22 cellular contexts compared by ENCODE assay signal in genomic region chr13:44902793-44903192, GRCh38.
DNase-seq lines count a peak whose midpoint lies in the region; ATAC-seq and TF ChIP-seq lines count a peak whose summit lies in the region.
"Had no signal": no experiment of that assay in that cellular context is flagged by ENCODE, and none has a peak within 500 bp of the region (broad histone marks: within the 10 kb centered on the region; RNA-seq: fewer than 3 reads in every experiment).

No MANE protein-coding gene starts in this region.

- no peaks in the 10 kb centered on the region for H3K36me3 Mint-ChIP-seq in natural killer cell treated with Interleukin-12 subunit alpha and Interleukin-12 subunit beta and Interleukin-15 and Interleukin-18, amount 100 ng/mL, for 72 hours
- H3K36me3 Mint-ChIP-seq in natural killer cell (no peaks in the 10 kb centered on the region), mesothelial cell of epicardium (no peaks in the 10 kb centered on the region), glutamatergic neuron (ENCODE audit: unreplicated experiment) (peaks cover 5% of the 10 kb centered on the region)
- H3K36me3 Mint-ChIP-seq: activated naive CD8-positive, alpha-beta T cell treated with anti-CD3 and anti-CD28 coated beads, Interleukin-2, amount 10 ng/mL, durations not matched to agents 7 days and 5 days; T-cell had no signal

- peak; percentile 38 for DNase-seq in natural killer cell treated with Interleukin-12 subunit alpha and Interleukin-12 subunit beta and Interleukin-15 and Interleukin-18, amount 100 ng/mL, for 72 hours (ENCODE audit: low spot score)
- no peak for DNase-seq in natural killer cell
- no peak for DNase-seq in mesothelial cell of epicardium (ENCODE audit: low spot score in 2 of 2, unreplicated experiment in 2 of 2)
- DNase-seq in sigmoid colon: no peak
- no peak for DNase-seq in mesenteric fat pad (ENCODE audit: low spot score)
- DNase-seq in NCI-H2107 (lab: John Stamatoyannopoulos, UW): no peak
- no peak for DNase-seq in glutamatergic neuron
- DNase-seq in DMS 273 treated with DMSO at 0.1 percent for 48 hours (lab: John Stamatoyannopoulos, UW): no peak
- DNase-seq: activated CD4-positive, alpha-beta T cell treated with anti-CD3 and anti-CD28 coated beads for 4 hours; activated naive CD8-positive, alpha-beta T cell treated with anti-CD3 and anti-CD28 coated beads, Interleukin-2, amount 10 ng/mL, durations not matched to agents 7 days and 5 days; Calu3; dermis blood vessel endothelial cell; NCI-H1417; NCI-H2171; NCI-H526; T-cell; trophoblast cell had no signal

- peaks cover 14 to 20% of the 10 kb centered on the region in 2 donors for H3K27me3 Mint-ChIP-seq in natural killer cell treated with Interleukin-12 subunit alpha and Interleukin-12 subunit beta and Interleukin-15 and Interleukin-18, amount 100 ng/mL, for 72 hours
- H3K27me3 Mint-ChIP-seq in natural killer cell (ENCODE audit: low read depth in 2 of 2) (peaks cover 0 to 10% of the 10 kb centered on the region in 2 donors), mesothelial cell of epicardium (ENCODE audit: low read depth) (peaks cover 4% of the 10 kb centered on the region), glutamatergic neuron (ENCODE audit: unreplicated experiment) (peaks cover 7% of the 10 kb centered on the region)
- H3K27me3 Mint-ChIP-seq: progenitor cell of endocrine pancreas had no signal

- no peaks in the 10 kb centered on the region for H3K9me3 Mint-ChIP-seq in natural killer cell treated with Interleukin-12 subunit alpha and Interleukin-12 subunit beta and Interleukin-15 and Interleukin-18, amount 100 ng/mL, for 72 hours
- H3K9me3 Mint-ChIP-seq in natural killer cell (no peaks in the 10 kb centered on the region), mesothelial cell of epicardium (peaks cover 7% of the 10 kb centered on the region), glutamatergic neuron (ENCODE audit: unreplicated experiment) (peaks cover 4% of the 10 kb centered on the region)
- H3K9me3 Mint-ChIP-seq: activated T-helper 17 cell treated with anti-CD3 and anti-CD28 coated beads, Interleukin-2, amount 50 U/mL, for 72 hours had no signal

- intact Hi-C loops in natural killer cell (cut with micrococcal nuclease) (no loop called here), sigmoid colon (cut with DNase I) (no loop called here)

- no peak for TF ChIP-seq EP300 in sigmoid colon (IDR thresholded peaks at IDR 0.05)

- H3K27me3 ChIP-seq in sigmoid colon: no peaks in the 10 kb centered on the region
- H3K27me3 ChIP-seq: BLaER1 had no signal

- H3K9me3 ChIP-seq in sigmoid colon: no peaks in the 10 kb centered on the region
- H3K9me3 ChIP-seq: BLaER1 had no signal

- no peak overlapping the region for H3K27ac Mint-ChIP-seq in natural killer cell treated with Interleukin-12 subunit alpha and Interleukin-12 subunit beta and Interleukin-15 and Interleukin-18, amount 100 ng/mL, for 72 hours
- H3K27ac Mint-ChIP-seq in natural killer cell (no peak overlapping the region), mesothelial cell of epicardium (peak overlapping the region; percentile 90), glutamatergic neuron (ENCODE audit: unreplicated experiment) (no peak overlapping the region)
- H3K27ac Mint-ChIP-seq: activated naive CD8-positive, alpha-beta T cell treated with anti-CD3 and anti-CD28 coated beads, Interleukin-2, amount 10 ng/mL, durations not matched to agents 7 days and 5 days; activated T-helper 17 cell treated with anti-CD3 and anti-CD28 coated beads, Interleukin-2, amount 50 U/mL, for 72 hours; progenitor cell of endocrine pancreas; T-cell had no signal

- TF ChIP-seq POLR2A in sigmoid colon (IDR thresholded peaks at IDR 0.05): no peak

- H3K36me3 ChIP-seq in sigmoid colon: no peaks in the 10 kb centered on the region
- H3K36me3 ChIP-seq: BLaER1 had no signal

- H3K27ac ChIP-seq in sigmoid colon: peak overlapping the region; percentile 77 to 89 (median 86)
- H3K27ac ChIP-seq: BLaER1 had no signal

- no peak overlapping the region for H3K4me3 Mint-ChIP-seq in natural killer cell treated with Interleukin-12 subunit alpha and Interleukin-12 subunit beta and Interleukin-15 and Interleukin-18, amount 100 ng/mL, for 72 hours
- H3K4me3 Mint-ChIP-seq in natural killer cell (no peak overlapping the region), mesothelial cell of epicardium (no peak overlapping the region), glutamatergic neuron (ENCODE audit: unreplicated experiment) (no peak overlapping the region)
- H3K4me3 Mint-ChIP-seq: activated naive CD8-positive, alpha-beta T cell treated with anti-CD3 and anti-CD28 coated beads, Interleukin-2, amount 10 ng/mL, durations not matched to agents 7 days and 5 days; activated T-helper 17 cell treated with anti-CD3 and anti-CD28 coated beads, Interleukin-2, amount 50 U/mL, for 72 hours; T-cell had no signal

- TF ChIP-seq CTCF in natural killer cell (IDR thresholded peaks at IDR 0.05) (no peak), mesothelial cell of epicardium (IDR thresholded peaks at IDR 0.05; ENCODE audit: unreplicated experiment) (no peak), sigmoid colon (IDR thresholded peaks at IDR 0.05) (no peak), glutamatergic neuron (IDR thresholded peaks at IDR 0.05; ENCODE audit: partially characterized antibody, unreplicated experiment) (no peak)

- H3K4me1 ChIP-seq in sigmoid colon: peaks cover 0 to 54% (median 48%) of the 10 kb centered on the region in 4 donors
- H3K4me1 ChIP-seq: BLaER1 had no signal

- no peaks in the 10 kb centered on the region for H3K4me1 Mint-ChIP-seq in natural killer cell treated with Interleukin-12 subunit alpha and Interleukin-12 subunit beta and Interleukin-15 and Interleukin-18, amount 100 ng/mL, for 72 hours (ENCODE audit: low read depth in 2 of 2)
- no peaks in the 10 kb centered on the region for H3K4me1 Mint-ChIP-seq in natural killer cell
- H3K4me1 Mint-ChIP-seq in mesothelial cell of epicardium: peaks cover 54% of the 10 kb centered on the region
- peaks cover 4% of the 10 kb centered on the region for H3K4me1 Mint-ChIP-seq in glutamatergic neuron (ENCODE audit: low read depth, unreplicated experiment)
- H3K4me1 Mint-ChIP-seq: activated naive CD8-positive, alpha-beta T cell treated with anti-CD3 and anti-CD28 coated beads, Interleukin-2, amount 10 ng/mL, durations not matched to agents 7 days and 5 days; activated T-helper 17 cell treated with anti-CD3 and anti-CD28 coated beads, Interleukin-2, amount 50 U/mL, for 72 hours; T-cell had no signal

- H3K4me3 ChIP-seq in sigmoid colon: no peak overlapping the region
- H3K4me3 ChIP-seq: BLaER1 had no signal

- no peak for ATAC-seq in natural killer cell treated with Interleukin-12 subunit alpha and Interleukin-12 subunit beta and Interleukin-15 and Interleukin-18, amount 100 ng/mL, for 72 hours
- no peak for ATAC-seq in natural killer cell
- ATAC-seq: activated T-helper 17 cell treated with anti-CD3 and anti-CD28 coated beads, Interleukin-2, amount 50 U/mL, for 72 hours; HepG2; left colon; T-cell had no signal

- WGBS in sigmoid colon, 2 donors: 89 to 95% methylated on average over 5 of the region's 5 CpGs
